Comparison of ENCODE assay signal across 1 cellular context in the genomic region with DNA sequence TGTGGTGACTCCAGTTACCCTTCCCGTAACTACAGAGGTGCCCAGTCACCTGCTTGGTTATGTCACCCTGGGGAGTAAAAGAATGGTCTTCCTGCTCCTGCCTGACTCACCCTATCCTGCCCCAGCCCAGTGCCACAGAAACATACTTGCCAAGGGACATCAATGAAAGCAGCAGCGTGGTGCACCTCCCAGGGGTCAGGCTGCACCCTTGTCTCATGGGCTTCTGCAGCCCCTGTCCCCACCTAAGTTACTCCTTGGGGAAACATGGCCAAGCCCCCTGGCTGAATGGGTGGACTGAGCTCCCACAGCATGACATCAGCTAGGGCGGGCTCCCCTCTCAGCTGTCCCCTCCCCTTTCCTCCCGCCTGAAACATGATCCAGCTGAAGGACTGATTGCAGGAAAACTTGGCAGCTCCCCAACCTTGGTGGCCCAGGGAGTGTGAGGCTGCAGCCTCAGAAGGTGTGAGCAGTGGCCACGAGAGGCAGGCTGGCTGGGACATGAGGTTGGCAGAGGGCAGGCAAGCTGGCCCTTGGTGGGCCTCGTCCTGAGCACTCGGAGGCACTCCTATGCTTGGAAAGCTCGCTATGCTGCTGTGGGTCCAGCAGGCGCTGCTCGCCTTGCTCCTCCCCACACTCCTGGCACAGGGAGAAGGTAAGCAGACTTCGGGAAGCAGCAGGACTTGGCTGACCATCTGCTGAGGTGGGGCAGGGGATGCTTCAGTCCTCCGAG.
TF ChIP-seq lines count a peak whose summit lies in the region.

A gene (plus strand): TSS at position 368 of the 730 bp plus-strand sequence. CDS start 218 bp downstream, at position 586.

TF ChIP-seq in HEK293, 187 proteins besides CTCF, POLR2A, EP300 and RAD21 (continued from another document):
- TF ChIP-seq, protein P1, sequence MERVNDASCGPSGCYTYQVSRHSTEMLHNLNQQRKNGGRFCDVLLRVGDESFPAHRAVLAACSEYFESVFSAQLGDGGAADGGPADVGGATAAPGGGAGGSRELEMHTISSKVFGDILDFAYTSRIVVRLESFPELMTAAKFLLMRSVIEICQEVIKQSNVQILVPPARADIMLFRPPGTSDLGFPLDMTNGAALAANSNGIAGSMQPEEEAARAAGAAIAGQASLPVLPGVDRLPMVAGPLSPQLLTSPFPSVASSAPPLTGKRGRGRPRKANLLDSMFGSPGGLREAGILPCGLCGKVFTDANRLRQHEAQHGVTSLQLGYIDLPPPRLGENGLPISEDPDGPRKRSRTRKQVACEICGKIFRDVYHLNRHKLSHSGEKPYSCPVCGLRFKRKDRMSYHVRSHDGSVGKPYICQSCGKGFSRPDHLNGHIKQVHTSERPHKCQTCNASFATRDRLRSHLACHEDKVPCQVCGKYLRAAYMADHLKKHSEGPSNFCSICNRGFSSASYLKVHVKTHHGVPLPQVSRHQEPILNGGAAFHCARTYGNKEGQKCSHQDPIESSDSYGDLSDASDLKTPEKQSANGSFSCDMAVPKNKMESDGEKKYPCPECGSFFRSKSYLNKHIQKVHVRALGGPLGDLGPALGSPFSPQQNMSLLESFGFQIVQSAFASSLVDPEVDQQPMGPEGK (tag by site-specific recombination; IDR thresholded peaks at IDR 0.05) = peak; percentile 98
- peak; percentile 78; the same call in 1 of the 2 replicates for TF ChIP-seq ZFP37 (tag by site-specific recombination; IDR thresholded peaks at IDR 0.05)
- TF ChIP-seq ZBTB48 (tag by site-specific recombination; IDR thresholded peaks at IDR 0.05) = peak; percentile 84
- TF ChIP-seq, protein P2, sequence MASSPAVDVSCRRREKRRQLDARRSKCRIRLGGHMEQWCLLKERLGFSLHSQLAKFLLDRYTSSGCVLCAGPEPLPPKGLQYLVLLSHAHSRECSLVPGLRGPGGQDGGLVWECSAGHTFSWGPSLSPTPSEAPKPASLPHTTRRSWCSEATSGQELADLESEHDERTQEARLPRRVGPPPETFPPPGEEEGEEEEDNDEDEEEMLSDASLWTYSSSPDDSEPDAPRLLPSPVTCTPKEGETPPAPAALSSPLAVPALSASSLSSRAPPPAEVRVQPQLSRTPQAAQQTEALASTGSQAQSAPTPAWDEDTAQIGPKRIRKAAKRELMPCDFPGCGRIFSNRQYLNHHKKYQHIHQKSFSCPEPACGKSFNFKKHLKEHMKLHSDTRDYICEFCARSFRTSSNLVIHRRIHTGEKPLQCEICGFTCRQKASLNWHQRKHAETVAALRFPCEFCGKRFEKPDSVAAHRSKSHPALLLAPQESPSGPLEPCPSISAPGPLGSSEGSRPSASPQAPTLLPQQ (tag by site-specific recombination; IDR thresholded peaks at IDR 0.05) = peak; percentile 68; the same call in 1 of the 2 replicates
- TF ChIP-seq GLIS1 (tag by site-specific recombination; IDR thresholded peaks at IDR 0.05) = peak; percentile 70
- no peak for TF ChIP-seq ZNF596 (tag by site-specific recombination; IDR thresholded peaks at IDR 0.05)
- TF ChIP-seq, protein P3, sequence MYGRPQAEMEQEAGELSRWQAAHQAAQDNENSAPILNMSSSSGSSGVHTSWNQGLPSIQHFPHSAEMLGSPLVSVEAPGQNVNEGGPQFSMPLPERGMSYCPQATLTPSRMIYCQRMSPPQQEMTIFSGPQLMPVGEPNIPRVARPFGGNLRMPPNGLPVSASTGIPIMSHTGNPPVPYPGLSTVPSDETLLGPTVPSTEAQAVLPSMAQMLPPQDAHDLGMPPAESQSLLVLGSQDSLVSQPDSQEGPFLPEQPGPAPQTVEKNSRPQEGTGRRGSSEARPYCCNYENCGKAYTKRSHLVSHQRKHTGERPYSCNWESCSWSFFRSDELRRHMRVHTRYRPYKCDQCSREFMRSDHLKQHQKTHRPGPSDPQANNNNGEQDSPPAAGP (tag by site-specific recombination; IDR thresholded peaks at IDR 0.05) = peak; percentile 79
- TF ChIP-seq ZNF629 (tag by site-specific recombination; IDR thresholded peaks at IDR 0.05) = peak; percentile 85
- peak; percentile 79; the same call in 1 of the 2 replicates for TF ChIP-seq ZNF391 (tag by site-specific recombination; IDR thresholded peaks at IDR 0.05; ENCODE audit: borderline replicate concordance, low read depth)
- TF ChIP-seq, protein P4, sequence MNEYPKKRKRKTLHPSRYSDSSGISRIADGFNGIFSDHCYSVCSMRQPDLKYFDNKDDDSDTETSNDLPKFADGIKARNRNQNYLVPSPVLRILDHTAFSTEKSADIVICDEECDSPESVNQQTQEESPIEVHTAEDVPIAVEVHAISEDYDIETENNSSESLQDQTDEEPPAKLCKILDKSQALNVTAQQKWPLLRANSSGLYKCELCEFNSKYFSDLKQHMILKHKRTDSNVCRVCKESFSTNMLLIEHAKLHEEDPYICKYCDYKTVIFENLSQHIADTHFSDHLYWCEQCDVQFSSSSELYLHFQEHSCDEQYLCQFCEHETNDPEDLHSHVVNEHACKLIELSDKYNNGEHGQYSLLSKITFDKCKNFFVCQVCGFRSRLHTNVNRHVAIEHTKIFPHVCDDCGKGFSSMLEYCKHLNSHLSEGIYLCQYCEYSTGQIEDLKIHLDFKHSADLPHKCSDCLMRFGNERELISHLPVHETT (tag by site-specific recombination; IDR thresholded peaks at IDR 0.05) = peak; percentile 49; the same call in 1 of the 2 replicates
- TF ChIP-seq KLF16 (tag by site-specific recombination; IDR thresholded peaks at IDR 0.05) = 0 out of 2 replicates have a peak, but pooled peaks have one; percentile 23
- peak; percentile 78 for TF ChIP-seq ZNF660 (tag by site-specific recombination; IDR thresholded peaks at IDR 0.05)
- no peak for TF ChIP-seq ZFP69B (tag by site-specific recombination; IDR thresholded peaks at IDR 0.05)
- TF ChIP-seq ZNF600 (tag by site-specific recombination; IDR thresholded peaks at IDR 0.05) = peak; percentile 81
- peak; percentile 60; the same call in 1 of the 2 replicates for TF ChIP-seq ZNF394 (tag by site-specific recombination; IDR thresholded peaks at IDR 0.05; ENCODE audit: borderline replicate concordance)
- TF ChIP-seq, protein P5, sequence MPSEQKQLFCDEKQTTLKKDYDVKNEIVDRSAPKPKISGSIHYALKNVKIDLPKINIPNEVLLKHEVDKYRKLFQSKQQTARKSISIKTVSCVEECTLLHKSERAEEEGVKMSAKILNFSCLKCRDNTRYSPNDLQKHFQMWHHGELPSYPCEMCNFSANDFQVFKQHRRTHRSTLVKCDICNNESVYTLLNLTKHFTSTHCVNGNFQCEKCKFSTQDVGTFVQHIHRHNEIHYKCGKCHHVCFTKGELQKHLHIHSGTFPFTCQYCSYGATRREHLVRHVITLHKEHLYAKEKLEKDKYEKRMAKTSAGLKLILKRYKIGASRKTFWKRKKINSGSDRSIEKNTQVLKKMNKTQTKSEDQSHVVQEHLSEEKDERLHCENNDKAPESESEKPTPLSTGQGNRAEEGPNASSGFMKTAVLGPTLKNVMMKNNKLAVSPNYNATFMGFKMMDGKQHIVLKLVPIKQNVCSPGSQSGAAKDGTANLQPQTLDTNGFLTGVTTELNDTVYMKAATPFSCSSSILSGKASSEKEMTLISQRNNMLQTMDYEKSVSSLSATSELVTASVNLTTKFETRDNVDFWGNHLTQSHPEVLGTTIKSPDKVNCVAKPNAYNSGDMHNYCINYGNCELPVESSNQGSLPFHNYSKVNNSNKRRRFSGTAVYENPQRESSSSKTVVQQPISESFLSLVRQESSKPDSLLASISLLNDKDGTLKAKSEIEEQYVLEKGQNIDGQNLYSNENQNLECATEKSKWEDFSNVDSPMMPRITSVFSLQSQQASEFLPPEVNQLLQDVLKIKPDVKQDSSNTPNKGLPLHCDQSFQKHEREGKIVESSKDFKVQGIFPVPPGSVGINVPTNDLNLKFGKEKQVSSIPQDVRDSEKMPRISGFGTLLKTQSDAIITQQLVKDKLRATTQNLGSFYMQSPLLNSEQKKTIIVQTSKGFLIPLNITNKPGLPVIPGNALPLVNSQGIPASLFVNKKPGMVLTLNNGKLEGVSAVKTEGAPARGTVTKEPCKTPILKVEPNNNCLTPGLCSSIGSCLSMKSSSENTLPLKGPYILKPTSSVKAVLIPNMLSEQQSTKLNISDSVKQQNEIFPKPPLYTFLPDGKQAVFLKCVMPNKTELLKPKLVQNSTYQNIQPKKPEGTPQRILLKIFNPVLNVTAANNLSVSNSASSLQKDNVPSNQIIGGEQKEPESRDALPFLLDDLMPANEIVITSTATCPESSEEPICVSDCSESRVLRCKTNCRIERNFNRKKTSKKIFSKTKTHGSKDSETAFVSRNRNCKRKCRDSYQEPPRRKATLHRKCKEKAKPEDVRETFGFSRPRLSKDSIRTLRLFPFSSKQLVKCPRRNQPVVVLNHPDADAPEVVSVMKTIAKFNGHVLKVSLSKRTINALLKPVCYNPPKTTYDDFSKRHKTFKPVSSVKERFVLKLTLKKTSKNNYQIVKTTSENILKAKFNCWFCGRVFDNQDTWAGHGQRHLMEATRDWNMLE (tag by site-specific recombination; conservative IDR thresholded peaks at IDR 0.05; ENCODE audit: low read depth) = 0 out of 2 replicates have a peak, but pooled peaks have one; percentile 17
- TF ChIP-seq ZNF2 (tag by site-specific recombination; IDR thresholded peaks at IDR 0.05) = 0 out of 2 replicates have a peak, but pooled peaks have one; percentile 55
- TF ChIP-seq, protein P6, sequence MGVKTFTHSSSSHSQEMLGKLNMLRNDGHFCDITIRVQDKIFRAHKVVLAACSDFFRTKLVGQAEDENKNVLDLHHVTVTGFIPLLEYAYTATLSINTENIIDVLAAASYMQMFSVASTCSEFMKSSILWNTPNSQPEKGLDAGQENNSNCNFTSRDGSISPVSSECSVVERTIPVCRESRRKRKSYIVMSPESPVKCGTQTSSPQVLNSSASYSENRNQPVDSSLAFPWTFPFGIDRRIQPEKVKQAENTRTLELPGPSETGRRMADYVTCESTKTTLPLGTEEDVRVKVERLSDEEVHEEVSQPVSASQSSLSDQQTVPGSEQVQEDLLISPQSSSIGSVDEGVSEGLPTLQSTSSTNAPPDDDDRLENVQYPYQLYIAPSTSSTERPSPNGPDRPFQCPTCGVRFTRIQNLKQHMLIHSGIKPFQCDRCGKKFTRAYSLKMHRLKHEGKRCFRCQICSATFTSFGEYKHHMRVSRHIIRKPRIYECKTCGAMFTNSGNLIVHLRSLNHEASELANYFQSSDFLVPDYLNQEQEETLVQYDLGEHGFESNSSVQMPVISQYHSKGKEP (tag by site-specific recombination; IDR thresholded peaks at IDR 0.05) = peak; percentile 97
- no peak for TF ChIP-seq ZNF701 (tag by site-specific recombination; IDR thresholded peaks at IDR 0.05)
- TF ChIP-seq ZBTB20 (tag by site-specific recombination; IDR thresholded peaks at IDR 0.05) = no peak
- no peak for TF ChIP-seq RBAK (tag by site-specific recombination; IDR thresholded peaks at IDR 0.05)
- TF ChIP-seq, protein P7, sequence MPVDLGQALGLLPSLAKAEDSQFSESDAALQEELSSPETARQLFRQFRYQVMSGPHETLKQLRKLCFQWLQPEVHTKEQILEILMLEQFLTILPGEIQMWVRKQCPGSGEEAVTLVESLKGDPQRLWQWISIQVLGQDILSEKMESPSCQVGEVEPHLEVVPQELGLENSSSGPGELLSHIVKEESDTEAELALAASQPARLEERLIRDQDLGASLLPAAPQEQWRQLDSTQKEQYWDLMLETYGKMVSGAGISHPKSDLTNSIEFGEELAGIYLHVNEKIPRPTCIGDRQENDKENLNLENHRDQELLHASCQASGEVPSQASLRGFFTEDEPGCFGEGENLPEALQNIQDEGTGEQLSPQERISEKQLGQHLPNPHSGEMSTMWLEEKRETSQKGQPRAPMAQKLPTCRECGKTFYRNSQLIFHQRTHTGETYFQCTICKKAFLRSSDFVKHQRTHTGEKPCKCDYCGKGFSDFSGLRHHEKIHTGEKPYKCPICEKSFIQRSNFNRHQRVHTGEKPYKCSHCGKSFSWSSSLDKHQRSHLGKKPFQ (tag by site-specific recombination; IDR thresholded peaks at IDR 0.05) = peak; percentile 99
- no peak for TF ChIP-seq MEIS1 (CRISPR knock-in tag; IDR thresholded peaks at IDR 0.05; ENCODE audit: borderline replicate concordance)
- TF ChIP-seq EGR2 (tag by site-specific recombination; IDR thresholded peaks at IDR 0.05; ENCODE audit: low read depth) = 0 out of 2 replicates have a peak, but pooled peaks have one; percentile 15
- TF ChIP-seq, protein P8, sequence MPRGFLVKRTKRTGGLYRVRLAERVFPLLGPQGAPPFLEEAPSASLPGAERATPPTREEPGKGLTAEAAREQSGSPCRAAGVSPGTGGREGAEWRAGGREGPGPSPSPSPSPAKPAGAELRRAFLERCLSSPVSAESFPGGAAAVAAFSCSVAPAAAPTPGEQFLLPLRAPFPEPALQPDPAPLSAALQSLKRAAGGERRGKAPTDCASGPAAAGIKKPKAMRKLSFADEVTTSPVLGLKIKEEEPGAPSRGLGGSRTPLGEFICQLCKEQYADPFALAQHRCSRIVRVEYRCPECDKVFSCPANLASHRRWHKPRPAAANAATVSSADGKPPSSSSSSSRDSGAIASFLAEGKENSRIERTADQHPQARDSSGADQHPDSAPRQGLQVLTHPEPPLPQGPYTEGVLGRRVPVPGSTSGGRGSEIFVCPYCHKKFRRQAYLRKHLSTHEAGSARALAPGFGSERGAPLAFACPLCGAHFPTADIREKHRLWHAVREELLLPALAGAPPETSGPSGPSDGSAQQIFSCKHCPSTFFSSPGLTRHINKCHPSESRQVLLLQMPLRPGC (tag by site-specific recombination; IDR thresholded peaks at IDR 0.05) = peak; percentile 52; the same call in 1 of the 2 replicates
- peak; percentile 60; the same call in 1 of the 2 replicates for TF ChIP-seq KLF9 (tag by site-specific recombination; IDR thresholded peaks at IDR 0.05; ENCODE audit: low read depth)
TF ChIP-seq in HEK293: peak in this region for 54.
